Comparison of ENCODE assay signal across 8 cellular contexts in genomic region chr1:11320153-11320936, GRCh38. TPM values are rescaled to one million over a fixed set of nuclear protein-coding genes. Genes with fewer than 3 reads are reported as not detected.
DNase-seq lines count a peak whose midpoint lies in the region; ATAC-seq, FAIRE-seq and TF ChIP-seq lines count a peak whose summit lies in the region.

No MANE protein-coding gene starts in this region.

- POLR2A ChIA-PET in T-cell (lab: Charles Lee), result no interaction called here

- H3K27ac Mint-ChIP-seq in T-cell (no peak overlapping the region), brain (peak overlapping the region in 1 of 5 experiments; percentile 47), neural crest cell (ENCODE audit: unreplicated experiment) (no peak overlapping the region)

- peak; percentile 31 to 64 (median 50) for ATAC-seq in T-cell (replicated peaks in 1 of 4)
- no peak for ATAC-seq in HG02885 (IDR thresholded peaks at IDR 0.05; ENCODE audit: poor library complexity, unreplicated experiment)
- ATAC-seq in GM18498 (IDR thresholded peaks at IDR 0.05; ENCODE audit: unreplicated experiment), result no peak

- H3K36me3 Mint-ChIP-seq in T-cell, result no peaks in the 10 kb centered on the region
- H3K36me3 Mint-ChIP-seq in brain, result no peaks in the 10 kb centered on the region
- H3K36me3 Mint-ChIP-seq in neural crest cell (ENCODE audit: low read depth), result no peaks in the 10 kb centered on the region

- CTCF ChIA-PET in T-cell (lab: Charles Lee), result interaction anchor here in 1 of 2 donors (0.5 kb wide), 1 partner anchor 1466 kb away, joined by 3 read pairs; no protein-coding TSS in a partner anchor

- no peak for FAIRE-seq in urothelium cell line (lab: Jason Lieb, UNC)

- peak; percentile 56 to 77 for TF ChIP-seq CTCF in brain (conservative IDR thresholded peaks at IDR 0.05)
- TF ChIP-seq CTCF in neural crest cell (conservative IDR thresholded peaks at IDR 0.05), result peak; percentile 72

- H3K9me3 Mint-ChIP-seq in T-cell, result no peaks in the 10 kb centered on the region
- H3K9me3 Mint-ChIP-seq in brain, result no peaks in the 10 kb centered on the region
- H3K9me3 Mint-ChIP-seq in neural crest cell, result no peaks in the 10 kb centered on the region

- H3K4me3 Mint-ChIP-seq in T-cell, result no peak overlapping the region
- H3K4me3 Mint-ChIP-seq in brain, result no peak overlapping the region
- H3K4me3 Mint-ChIP-seq in neural crest cell, result no peak overlapping the region

- peak; percentile 82 for DNase-seq in NCI-H82 (lab: John Stamatoyannopoulos, UW)
- DNase-seq in NCI-H82 treated with DMSO at 0.1 percent for 48 hours (lab: John Stamatoyannopoulos, UW; ENCODE audit: unreplicated experiment), result no peak
- DNase-seq in T-cell, result peak in 19 of 34 experiments; percentile 5 to 42 (median 16)
- peak; percentile 64 for DNase-seq in neural crest cell (ENCODE audit: low read depth, low spot score)
- no peak for DNase-seq in urothelium cell line (ENCODE audit: low spot score)

- peaks cover 7 to 9% (median 8%) of the 10 kb centered on the region in 3 donors for H3K4me1 Mint-ChIP-seq in T-cell
- H3K4me1 Mint-ChIP-seq in brain, result peaks cover 56% of the 10 kb centered on the region
- peaks cover 29% of the 10 kb centered on the region for H3K4me1 Mint-ChIP-seq in neural crest cell

- H3K27me3 Mint-ChIP-seq in T-cell (peaks cover 3 to 12% of the 10 kb centered on the region in 2 donors), brain (peaks cover 8% of the 10 kb centered on the region), neural crest cell (ENCODE audit: low read depth) (no peaks in the 10 kb centered on the region)

RNA-seq across cellular contexts. Expression of gene UBIAD1, which starts 47.3 kb away (rescaled TPM):
- total RNA-seq in T-cell (10 to 100 TPM; 21.1 to 52.1 (median 34.1) TPM), neural crest cell (20.9 and 22.0 TPM in 2 replicates)
- 20.3 TPM for polyA plus RNA-seq in brain (ENCODE audit: insufficient read depth, low read depth, low replicate concordance)

RNA-seq across cellular contexts. Expression of gene MTOR, which starts 58.0 kb away (rescaled TPM):
- total RNA-seq in T-cell, result 10 to 100 TPM; 41.7 to 45.1 (median 43.6) TPM
- polyA plus RNA-seq in brain (ENCODE audit: insufficient read depth, low read depth, low replicate concordance), result 38.9 TPM
- total RNA-seq in neural crest cell, result 67.2 and 68.6 TPM in 2 replicates

Comparison
In these comparisons a context has a peak if more than half of its experiments do, and no peak if none do; other contexts are left out.
1. DNase-seq: peak in NCI-H82 (single experiment), T-cell (19 of 34) and neural crest cell (single experiment); none in NCI-H82 treated with DMSO at 0.1 percent for 48 hours (single experiment) and urothelium cell line (single experiment).
2. ATAC-seq: peak in T-cell (4 of 4); none in HG02885 (single experiment) and GM18498 (single experiment).